Comparison of ENCODE assay signal across 9 cellular contexts in the genomic region with DNA sequence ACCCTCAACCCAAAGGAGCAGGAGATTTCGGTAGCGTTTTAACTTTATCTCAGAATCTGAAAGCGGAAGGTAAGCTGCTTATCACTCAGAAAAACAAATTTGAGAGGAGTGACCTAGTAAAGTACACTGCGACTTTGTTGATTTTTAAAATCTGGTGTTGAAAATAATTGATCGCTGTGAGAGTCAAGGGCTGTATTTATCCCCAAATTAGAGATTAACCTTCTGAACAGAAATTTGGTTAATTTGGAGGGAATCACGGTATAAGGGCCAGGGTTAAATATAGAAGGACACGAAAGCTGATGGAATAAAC. TPM values are rescaled to one million over a fixed set of nuclear protein-coding genes. Genes with fewer than 3 reads are reported as not detected.
DNase-seq lines count a peak whose midpoint lies in the region; ATAC-seq and TF ChIP-seq lines count a peak whose summit lies in the region.
"Had no signal": no experiment of that assay in that cellular context is flagged by ENCODE, and none has a peak within 500 bp of the region (broad histone marks: within the 10 kb centered on the region; RNA-seq: fewer than 3 reads in every experiment).

No MANE protein-coding gene starts in this region.

- H3K9me3 ChIP-seq in GM23248 (ENCODE audit: low read depth) (no peaks in the 10 kb centered on the region), right cardiac atrium (ENCODE audit: control insufficient read depth, low read length) (no peaks in the 10 kb centered on the region), skeletal muscle satellite cell (replicated peaks; ENCODE audit: low read length) (no peaks in the 10 kb centered on the region)

- H3F3A ChIP-seq in GM23248 (ENCODE audit: insufficient read depth): peaks cover 8% of the 10 kb centered on the region

- intact Hi-C loops in activated B cell treated with CpG ODN at 0.5 μM for 24 hours (cut with micrococcal nuclease) (loop anchor here (1.0 to 5.0 kb wide), 2 partner anchors 9 to 955 kb away; partner anchors contain the start of gene HCCS), right cardiac atrium (cut with DNase I) (no loop called here)
- intact Hi-C loops in activated CD4-positive, alpha-beta memory T cell treated with anti-CD3 and anti-CD28 coated beads for 36 hours (cut with micrococcal nuclease): no loop called here

- DNase-seq in GM23248 (no peak), activated B cell treated with CpG ODN at 0.5 μM for 24 hours (no peak), right cardiac atrium (no peak), NCI-H510A treated with DMSO at 0.1 percent for 48 hours (lab: John Stamatoyannopoulos, UW) (no peak), KG1 (lab: John Stamatoyannopoulos, UW) (no peak)
- DNase-seq in activated CD4-positive, alpha-beta memory T cell treated with anti-CD3 and anti-CD28 coated beads for 36 hours: no peak
- DNase-seq: NCI-H2029 had no signal

- POLR2A ChIA-PET in activated B cell treated with CpG ODN at 0.5 μM for 24 hours (lab: Charles Lee): interaction anchor here (0.7 to 2.7 kb wide), 5 partner anchors 10 to 46 kb away, joined by 4 to 12 read pairs (median 7); no protein-coding TSS in a partner anchor
- POLR2A ChIA-PET in activated CD4-positive, alpha-beta memory T cell treated with anti-CD3 and anti-CD28 coated beads for 36 hours (lab: Charles Lee): no interaction called here

- peaks cover 34% of the 10 kb centered on the region for H3K4me1 Mint-ChIP-seq in activated B cell treated with CpG ODN at 0.5 μM for 24 hours
- H3K4me1 Mint-ChIP-seq in activated CD4-positive, alpha-beta memory T cell treated with anti-CD3 and anti-CD28 coated beads for 36 hours (ENCODE audit: low read depth): peaks cover 10% of the 10 kb centered on the region

- CTCF ChIA-PET in activated B cell treated with CpG ODN at 0.5 μM for 24 hours (lab: Charles Lee): interaction anchor here (1.1 to 2.2 kb wide), 2 partner anchors 37 to 38 kb away, joined by 3 to 9 read pairs; no protein-coding TSS in a partner anchor
- CTCF ChIA-PET in activated CD4-positive, alpha-beta memory T cell treated with anti-CD3 and anti-CD28 coated beads for 36 hours (lab: Charles Lee): no interaction called here

- no peak for ATAC-seq in activated B cell treated with CpG ODN at 0.5 μM for 24 hours (ENCODE audit: low read depth)
- ATAC-seq in right cardiac atrium: no peak
- no peak for ATAC-seq in HG03460 (IDR thresholded peaks at IDR 0.05; ENCODE audit: unreplicated experiment)

- H3K27me3 ChIP-seq in GM23248 (replicated peaks; ENCODE audit: insufficient read depth): no peaks in the 10 kb centered on the region
- H3K27me3 ChIP-seq in right cardiac atrium (ENCODE audit: control insufficient read depth, insufficient read depth): no peaks in the 10 kb centered on the region
- H3K27me3 ChIP-seq in skeletal muscle satellite cell (ENCODE audit: control insufficient read depth, insufficient read depth, low read length): no peaks in the 10 kb centered on the region

- H3K4me1 ChIP-seq in GM23248 (ENCODE audit: insufficient read depth): peaks cover 18% of the 10 kb centered on the region
- H3K4me1 ChIP-seq in right cardiac atrium (ENCODE audit: control insufficient read depth, insufficient read depth, low read length): no peaks in the 10 kb centered on the region
- H3K4me1 ChIP-seq in skeletal muscle satellite cell (ENCODE audit: control insufficient read depth, insufficient read depth, low read length): peaks cover 23% of the 10 kb centered on the region

- peaks cover 13% of the 10 kb centered on the region for H3K36me3 Mint-ChIP-seq in activated B cell treated with CpG ODN at 0.5 μM for 24 hours (ENCODE audit: low read depth)
- H3K36me3 Mint-ChIP-seq in activated CD4-positive, alpha-beta memory T cell treated with anti-CD3 and anti-CD28 coated beads for 36 hours: no peaks in the 10 kb centered on the region

- peak overlapping the region; percentile 53 for H3K9ac ChIP-seq in GM23248
- H3K9ac ChIP-seq in skeletal muscle satellite cell (ENCODE audit: low read depth, low read length): peak overlapping the region; percentile 82

- H3K9me3 Mint-ChIP-seq in activated B cell treated with CpG ODN at 0.5 μM for 24 hours: no peaks in the 10 kb centered on the region
- H3K9me3 Mint-ChIP-seq in activated CD4-positive, alpha-beta memory T cell treated with anti-CD3 and anti-CD28 coated beads for 36 hours: no peaks in the 10 kb centered on the region

- H3K27ac Mint-ChIP-seq in activated B cell treated with CpG ODN at 0.5 μM for 24 hours: peak overlapping the region; percentile 90
- H3K27ac Mint-ChIP-seq in activated CD4-positive, alpha-beta memory T cell treated with anti-CD3 and anti-CD28 coated beads for 36 hours: no peak overlapping the region

- 16 to 23% methylated on average over 7 of the region's 7 CpGs for WGBS in GM23248 (ENCODE audit: low coverage in 1 of 2, low lambda C conversion rate in 2 of 2, missing lambda C conversion rate in 2 of 2), 2 experiments
- WGBS in right cardiac atrium: 5% methylated on average over 7 of the region's 7 CpGs

- in situ Hi-C loops in GM23248 (cut with MboI): no loop called here

- no peaks in the 10 kb centered on the region for H3K9me2 ChIP-seq in GM23248 (ENCODE audit: insufficient read depth)

- H4K20me1 ChIP-seq in GM23248 (ENCODE audit: insufficient read depth): no peaks in the 10 kb centered on the region

- TF ChIP-seq CTCF in activated B cell treated with CpG ODN at 0.5 μM for 24 hours (IDR thresholded peaks at IDR 0.05): no peak

- no peaks in the 10 kb centered on the region for H3K27me3 Mint-ChIP-seq in activated B cell treated with CpG ODN at 0.5 μM for 24 hours
- peaks cover 29% of the 10 kb centered on the region for H3K27me3 Mint-ChIP-seq in activated CD4-positive, alpha-beta memory T cell treated with anti-CD3 and anti-CD28 coated beads for 36 hours

- H3K27ac ChIP-seq in GM23248 (no peak overlapping the region), right cardiac atrium (ENCODE audit: low read length) (peak overlapping the region; percentile 89)

- H3K4me3 Mint-ChIP-seq in activated B cell treated with CpG ODN at 0.5 μM for 24 hours: peak overlapping the region; percentile 83
- H3K4me3 Mint-ChIP-seq in activated CD4-positive, alpha-beta memory T cell treated with anti-CD3 and anti-CD28 coated beads for 36 hours: no peak overlapping the region

- H3K36me3 ChIP-seq in GM23248 (ENCODE audit: low read depth): no peaks in the 10 kb centered on the region
- no peaks in the 10 kb centered on the region for H3K36me3 ChIP-seq in skeletal muscle satellite cell (ENCODE audit: insufficient read depth, low read length)

- no peaks in the 10 kb centered on the region for H3K79me2 ChIP-seq in GM23248 (ENCODE audit: insufficient read depth)

- H2AFZ ChIP-seq in GM23248: peak overlapping the region; percentile 83

- peak overlapping the region; percentile 57 for H3K4me3 ChIP-seq in GM23248
- peak overlapping the region; percentile 67 for H3K4me3 ChIP-seq in right cardiac atrium (ENCODE audit: low read length)
- H3K4me3 ChIP-seq in skeletal muscle satellite cell (ENCODE audit: low read length): peak overlapping the region; percentile 61

- H3K4me2 ChIP-seq in GM23248 (ENCODE audit: unreplicated experiment) (peak overlapping the region; percentile 81), skeletal muscle satellite cell (ENCODE audit: low read length) (peak overlapping the region; percentile 73)

RNA-seq across cellular contexts. Expression of gene CLCN4, which starts 0.2 kb away (rescaled TPM):
- total RNA-seq in GM23248 (2014; rRNA removed; shearing (Covaris generic)): 0.89 and 0.97 TPM in 2 replicates
- polyA plus RNA-seq in GM23248 (2016; fragmentation: Nextera tagmentation; extraction: Ambion mirVana): 0.29 and 0.71 TPM in 2 replicates
- total RNA-seq in activated B cell treated with CpG ODN at 0.5 μM for 24 hours: 3.4 and 4.7 TPM in 2 replicates
- total RNA-seq in right cardiac atrium: 10 to 100 TPM; 27.0 to 34.9 (median 30.7) TPM
- 11.0 TPM for polyA plus RNA-seq in right cardiac atrium
- total RNA-seq in skeletal muscle satellite cell (2012; rRNA removed): 2.8 and 3.5 TPM in 2 replicates
- not detected for total RNA-seq in activated CD4-positive, alpha-beta memory T cell treated with anti-CD3 and anti-CD28 coated beads for 36 hours
